ENCODE assay signal across 11 cellular contexts in genomic region chr13:26968431-26969335, GRCh38.
A peak's percentile ranks its signal among the peaks of the same experiment; 100 is the strongest.
DNase-seq lines count a peak whose midpoint lies in the region; ATAC-seq, FAIRE-seq and TF ChIP-seq lines count a peak whose summit lies in the region.
"Had no signal": no experiment of that assay in that cellular context is flagged by ENCODE, and none has a peak within 500 bp of the region (broad histone marks: within the 10 kb centered on the region; RNA-seq: fewer than 3 reads in every experiment).

No MANE protein-coding gene starts in this region.

- 38% methylated on average over 18 of the region's 22 CpGs for WGBS in K562 (ENCODE audit: insufficient coverage, low coverage, missing lambda C conversion rate)

- TF ChIP-seq POLR2A in K562 (conservative IDR thresholded peaks at IDR 0.05): no peak

- H3K9me3 ChIP-seq in BE2C: no peaks in the 10 kb centered on the region
- no peaks in the 10 kb centered on the region for H3K9me3 ChIP-seq in K562 (replicated peaks; ENCODE audit: control insufficient read depth, insufficient read depth, low read depth, low read length)
- no peaks in the 10 kb centered on the region for H3K9me3 ChIP-seq in mucosa of rectum (ENCODE audit: control insufficient read depth in 2 of 2, low read length in 2 of 2)

- no peaks in the 10 kb centered on the region for H4K20me1 ChIP-seq in K562 (replicated peaks; ENCODE audit: control insufficient read depth, insufficient read depth, low read length)

- no peak for TF ChIP-seq RAD21 in K562 (CRISPR knock-in tag; conservative IDR thresholded peaks at IDR 0.05 in 1 of 2, IDR thresholded peaks at IDR 0.05 in 1 of 2)

- no peak for TF ChIP-seq CTCF in BE2C (IDR thresholded peaks at IDR 0.05; ENCODE audit: low read depth, low read length)
- TF ChIP-seq CTCF in K562 (IDR thresholded peaks at IDR 0.05 in 2 of 3, conservative IDR thresholded peaks at IDR 0.05 in 1 of 3; ENCODE audit: insufficient read depth in 2 of 3, low read depth in 1 of 3, low read length in 3 of 3): no peak

- ATAC-seq in K562: peak; percentile 34; the same call in 2 of the 3 replicates
- no peak for ATAC-seq in HG03378 (IDR thresholded peaks at IDR 0.05; ENCODE audit: unreplicated experiment)
- ATAC-seq in GM18858 (IDR thresholded peaks at IDR 0.05; ENCODE audit: unreplicated experiment): no peak

- DNase-seq in BE2C (peak; percentile 90), HuH-7.5 (ENCODE audit: low spot score) (peak; percentile 65), K562 (ENCODE audit: extremely low read depth in 1 of 4, low spot score in 3 of 4) (peak in 1 of 4 experiments; percentile 14), SHP77 (lab: John Stamatoyannopoulos, UW) (no peak), NCI-H1417 treated with DMSO at 0.1 percent for 48 hours (lab: John Stamatoyannopoulos, UW) (no peak)
- DNase-seq: activated naive CD4-positive, alpha-beta T cell treated with anti-CD3 and anti-CD28 coated beads for 36 hours; NCI-H187 treated with DMSO at 0.1 percent for 48 hours; RPMI8226 had no signal

- FAIRE-seq in K562 (lab: Jason Lieb, UNC): no peak

- no peaks in the 10 kb centered on the region for H3K79me2 ChIP-seq in K562 (ENCODE audit: control insufficient read depth, insufficient read depth, low read length)

- in situ Hi-C loops in K562 (cut with MboI): no loop called here

- 0 out of 2 replicates have a peak overlapping the region, but pooled peaks have one; percentile 7 for H2AFZ ChIP-seq in K562 (ENCODE audit: low read depth, low read length)

- BruUV-seq in K562 (replicated peaks; lab: Mats Ljungman, UMichigan): no TSS peak

- H3K4me2 ChIP-seq in K562 (ENCODE audit: insufficient read depth, low read length): no peak overlapping the region

- POLR2A ChIA-PET in K562 (lab: Yijun Ruan, JAX): interaction anchor here (0.7 kb wide), 1 partner anchor 359 kb away, joined by 7 read pairs; no protein-coding TSS in a partner anchor

- no peak overlapping the region; a peak in 1 of 4 replicates for H3K9ac ChIP-seq in K562 (ENCODE audit: insufficient read depth in 1 of 2, low read depth in 2 of 2, low read length in 2 of 2)
- H3K9ac ChIP-seq in mucosa of rectum (ENCODE audit: low read depth in 1 of 2, low read length in 2 of 2): peak overlapping the region; percentile 56 to 58

- intact Hi-C loops in K562 (cut with micrococcal nuclease): no loop called here

- H3K36me3 ChIP-seq in BE2C: no peaks in the 10 kb centered on the region
- no peaks in the 10 kb centered on the region for H3K36me3 ChIP-seq in K562 (ENCODE audit: control insufficient read depth, insufficient read depth, low read length)
- peaks cover 0 to 2% of the 10 kb centered on the region in 2 donors for H3K36me3 ChIP-seq in mucosa of rectum (ENCODE audit: control insufficient read depth in 2 of 2, insufficient read depth in 2 of 2, low read length in 2 of 2)

- H3K27ac ChIP-seq in K562 (ENCODE audit: extremely low read depth, low read depth, low read length) (no peak overlapping the region), mucosa of rectum (ENCODE audit: low read depth in 2 of 2, low read length in 2 of 2) (peak overlapping the region; percentile 89 to 91)

- H3K27me3 ChIP-seq in BE2C: no peaks in the 10 kb centered on the region
- no peaks in the 10 kb centered on the region; a peak in 1 of 5 replicates for H3K27me3 ChIP-seq in K562 (ENCODE audit: control insufficient read depth in 2 of 2, insufficient read depth in 2 of 2, low read length in 2 of 2)
- no peaks in the 10 kb centered on the region for H3K27me3 ChIP-seq in mucosa of rectum (ENCODE audit: control insufficient read depth in 2 of 2, insufficient read depth in 2 of 2, low read length in 2 of 2)

- CTCF ChIA-PET in K562 (lab: Yijun Ruan, JAX; ENCODE audit: low intra/inter-chr PET ratio): no interaction called here

- H3K4me3 ChIP-seq in BE2C (ENCODE audit: low read depth, low read length) (no peak overlapping the region), K562 (no peak overlapping the region), mucosa of rectum (ENCODE audit: low read length in 2 of 2) (no peak overlapping the region)

- no peaks in the 10 kb centered on the region for H3K9me1 ChIP-seq in K562 (ENCODE audit: control insufficient read depth, insufficient read depth, low read length)

- H3K4me1 ChIP-seq in BE2C (peaks cover 47% of the 10 kb centered on the region), K562 (replicated peaks in 1 of 2; ENCODE audit: control insufficient read depth in 2 of 2, insufficient read depth in 2 of 2, low read length in 2 of 2) (peaks cover 10 to 16% of the 10 kb centered on the region in 2 experiments), mucosa of rectum (ENCODE audit: control insufficient read depth in 2 of 2, insufficient read depth in 2 of 2, low read length in 2 of 2) (peaks cover 53 to 86% of the 10 kb centered on the region in 2 donors)

- no peak for TF ChIP-seq EP300 in K562 (IDR thresholded peaks at IDR 0.05; ENCODE audit: low read length)

TF ChIP-seq in K562, 482 proteins besides CTCF, POLR2A, EP300 and RAD21:
- peak; percentile 49 for TF ChIP-seq L3MBTL2 (IDR thresholded peaks at IDR 0.05)
- TF ChIP-seq FOSL1 (tag; conservative IDR thresholded peaks at IDR 0.05): peak; percentile 48
- TF ChIP-seq MYC (IDR thresholded peaks at IDR 0.05; ENCODE audit: low read depth, low read length): no peak
- TF ChIP-seq MYC (CRISPR knock-in tag; IDR thresholded peaks at IDR 0.05; ENCODE audit: borderline replicate concordance, low read depth): no peak

Comparison
In these comparisons a context has a peak if more than half of its experiments do, and no peak if none do; other contexts are left out.
1. DNase-seq: peak in BE2C (single experiment) and HuH-7.5 (single experiment); none in SHP77 (0 of 2) and NCI-H1417 treated with DMSO at 0.1 percent for 48 hours (single experiment).
2. H3K9ac ChIP-seq: peak in mucosa of rectum (2 of 2); none in K562 (0 of 2).